8 cellular contexts compared by ENCODE assay signal in genomic region chr1:27526569-27527222, GRCh38. TPM values are rescaled to one million over a fixed set of nuclear protein-coding genes. Genes with fewer than 3 reads are reported as not detected.
DNase-seq lines count a peak whose midpoint lies in the region; ATAC-seq and TF ChIP-seq lines count a peak whose summit lies in the region.

No MANE protein-coding gene starts in this region.

- no peak for DNase-seq in activated T-cell treated with anti-CD3 and anti-CD28 coated beads, Interleukin-2, amount 50 U/mL, for 4 hours
- DNase-seq in activated T-cell treated with anti-CD3 and anti-CD28 coated beads, Interleukin-2, amount 50 U/mL, for 1 hour = no peak
- no peak for DNase-seq in activated B cell treated with CpG ODN at 0.5 μM for 24 hours
- no peak for DNase-seq in testis
- DNase-seq in epidermal melanocyte (ENCODE audit: insufficient read length, low spot score) = no peak
- no peak for DNase-seq in NCI-H187 treated with DMSO at 0.1 percent for 48 hours (lab: John Stamatoyannopoulos, UW)

- H3K27me3 ChIP-seq in iPS-20b (ENCODE audit: insufficient read depth, low read length) (peaks cover 7% of the 10 kb centered on the region; the same call in 1 of the 2 replicates), testis (no peaks in the 10 kb centered on the region)

- CTCF ChIA-PET in activated B cell treated with CpG ODN at 0.5 μM for 24 hours (lab: Charles Lee) = interaction anchor here (1.0 to 2.5 kb wide), 6 partner anchors 30 to 143 kb away, joined by 3 to 11 read pairs (median 5); no protein-coding TSS in a partner anchor

- peak overlapping the region; percentile 59 for H3K4me3 Mint-ChIP-seq in activated T-cell treated with anti-CD3 and anti-CD28 coated beads, Interleukin-2, amount 50 U/mL, for 4 hours
- peak overlapping the region; percentile 41 for H3K4me3 Mint-ChIP-seq in activated B cell treated with CpG ODN at 0.5 μM for 24 hours

- intact Hi-C loops in activated B cell treated with CpG ODN at 0.5 μM for 24 hours (cut with micrococcal nuclease) (loop anchor here (1.0 to 5.0 kb wide), 2 partner anchors 42 to 49 kb away; no protein-coding TSS in a partner anchor), testis (cut with DNase I; ENCODE audit: low total_unique reads) (no loop called here)

- H3K4me1 ChIP-seq in iPS-20b (ENCODE audit: insufficient read depth, low read length) (peaks cover 47% of the 10 kb centered on the region), testis (peaks cover 76% of the 10 kb centered on the region)

- no peaks in the 10 kb centered on the region for H3K27me3 Mint-ChIP-seq in activated T-cell treated with anti-CD3 and anti-CD28 coated beads, Interleukin-2, amount 50 U/mL, for 4 hours (ENCODE audit: low read depth)
- no peaks in the 10 kb centered on the region for H3K27me3 Mint-ChIP-seq in activated B cell treated with CpG ODN at 0.5 μM for 24 hours

- H3K4me3 ChIP-seq in iPS-20b (ENCODE audit: low read length) (peak overlapping the region; percentile 73), testis (peak overlapping the region in 1 of 2 donors; percentile 59)

- 25 to 30% methylated on average over 10 of the region's 10 CpGs for WGBS in testis, 2 donors

- POLR2A ChIA-PET in activated B cell treated with CpG ODN at 0.5 μM for 24 hours (lab: Charles Lee) = interaction anchor here (0.8 to 2.5 kb wide), 9 partner anchors 21 to 123 kb away, joined by 3 to 10 read pairs (median 5); partner anchors contain the start of gene WASF2

- ATAC-seq in activated T-cell treated with anti-CD3 and anti-CD28 coated beads, Interleukin-2, amount 50 U/mL, for 4 hours = peak in 1 of 2 donors; percentile 2
- no peak for ATAC-seq in activated B cell treated with CpG ODN at 0.5 μM for 24 hours (ENCODE audit: low read depth)
- ATAC-seq in HG02798 (IDR thresholded peaks at IDR 0.05; ENCODE audit: poor library complexity, unreplicated experiment) = no peak

- H3K36me3 ChIP-seq in iPS-20b (ENCODE audit: insufficient read depth, low read depth, low read length) (no peaks in the 10 kb centered on the region), testis (ENCODE audit: low read depth, missing control alignments) (no peaks in the 10 kb centered on the region)

- TF ChIP-seq CTCF in activated B cell treated with CpG ODN at 0.5 μM for 24 hours (IDR thresholded peaks at IDR 0.05) (no peak), testis (IDR thresholded peaks at IDR 0.05) (no peak)

- peak overlapping the region; percentile 79 for H3K27ac Mint-ChIP-seq in activated B cell treated with CpG ODN at 0.5 μM for 24 hours

- no peak for TF ChIP-seq POLR2A in testis (IDR thresholded peaks at IDR 0.05)

- no peaks in the 10 kb centered on the region for H3K9me3 Mint-ChIP-seq in activated T-cell treated with anti-CD3 and anti-CD28 coated beads, Interleukin-2, amount 50 U/mL, for 4 hours
- H3K9me3 Mint-ChIP-seq in activated B cell treated with CpG ODN at 0.5 μM for 24 hours = no peaks in the 10 kb centered on the region

- H3K9me3 ChIP-seq in iPS-20b (ENCODE audit: insufficient read depth, low read depth, low read length) = no peaks in the 10 kb centered on the region
- H3K9me3 ChIP-seq in testis = no peaks in the 10 kb centered on the region

- H3K4me1 Mint-ChIP-seq in activated T-cell treated with anti-CD3 and anti-CD28 coated beads, Interleukin-2, amount 50 U/mL, for 4 hours (ENCODE audit: low read depth) = peaks cover 60% of the 10 kb centered on the region
- peaks cover 66% of the 10 kb centered on the region for H3K4me1 Mint-ChIP-seq in activated B cell treated with CpG ODN at 0.5 μM for 24 hours

- H3K9ac ChIP-seq in iPS-20b (ENCODE audit: low read depth, low read length) = peak overlapping the region; percentile 41; the same call in 1 of the 2 replicates

- H3K27ac ChIP-seq in iPS-20b (ENCODE audit: low read length) (no peak overlapping the region), testis (peak overlapping the region; percentile 91 to 92)

- no peaks in the 10 kb centered on the region for H3K36me3 Mint-ChIP-seq in activated T-cell treated with anti-CD3 and anti-CD28 coated beads, Interleukin-2, amount 50 U/mL, for 4 hours (ENCODE audit: insufficient read depth)
- H3K36me3 Mint-ChIP-seq in activated B cell treated with CpG ODN at 0.5 μM for 24 hours (ENCODE audit: low read depth) = no peaks in the 10 kb centered on the region

RNA-seq across cellular contexts. Expression of gene WASF2, which starts 36.7 kb away (rescaled TPM):
- total RNA-seq in activated T-cell treated with anti-CD3 and anti-CD28 coated beads, Interleukin-2, amount 50 U/mL, for 4 hours = 10 to 100 TPM; 82.2 to 98.7 (median 87.1) TPM
- total RNA-seq in activated B cell treated with CpG ODN at 0.5 μM for 24 hours = 136 and 137 TPM in 2 replicates
- 10 to 100 TPM; 57.8 to 58.0 TPM for total RNA-seq in testis
- 128 TPM for polyA plus RNA-seq in testis (ENCODE audit: insufficient read depth, low read depth, low replicate concordance)
